Comparison of ENCODE assay signal across 27 cellular contexts in the genomic region with DNA sequence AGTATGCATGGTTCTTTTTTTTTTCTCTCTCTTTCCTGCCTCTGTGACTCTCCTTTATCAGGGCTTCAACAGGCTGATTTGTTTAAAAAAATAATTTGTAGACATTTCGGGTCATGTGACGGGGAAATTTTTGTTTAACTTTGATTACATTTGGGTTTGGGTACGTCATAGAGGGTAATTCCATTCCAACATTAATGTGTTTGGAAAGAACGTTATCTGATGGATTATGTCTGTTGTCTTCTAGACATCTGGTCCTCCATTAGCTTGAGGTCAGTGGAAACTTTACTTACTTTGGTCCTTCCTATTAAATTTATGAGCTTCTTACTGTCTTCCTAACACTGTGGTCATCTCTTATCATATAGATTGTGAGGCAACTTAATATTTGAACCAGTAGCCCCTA.
"Had no signal": no experiment of that assay in that cellular context is flagged by ENCODE, and none has a peak within 500 bp of the region (broad histone marks: within the 10 kb centered on the region; RNA-seq: fewer than 3 reads in every experiment).

No MANE protein-coding gene starts in this region.

- H3K9me3 ChIP-seq: lower lobe of right lung, prostate gland, right atrium auricular region, transverse colon, uterus had no signal

- H3K27ac Mint-ChIP-seq: activated CD4-positive, alpha-beta T cell treated with anti-CD3 and anti-CD28 coated beads, Interleukin-2, amount 10 ng/mL, durations not matched to agents 24 days and 14 days; activated naive CD8-positive, alpha-beta T cell treated with anti-CD3 and anti-CD28 coated beads, Interleukin-2, amount 10 ng/mL, durations not matched to agents 7 days and 5 days; stimulated activated naive CD8-positive, alpha-beta T cell treated with anti-CD3 and anti-CD28 coated beads, Interleukin-15, Interleukin-2, amounts not matched to agents 100 ng/mL and 50 ng/mL, for 24 hours; T-cell had no signal

- H3K27me3 Mint-ChIP-seq: activated CD4-positive, alpha-beta T cell treated with anti-CD3 and anti-CD28 coated beads, Interleukin-2, amount 10 ng/mL, durations not matched to agents 24 days and 14 days; activated naive CD8-positive, alpha-beta T cell treated with anti-CD3 and anti-CD28 coated beads, Interleukin-2, amount 10 ng/mL, durations not matched to agents 7 days and 5 days; brain; stimulated activated naive CD8-positive, alpha-beta T cell treated with anti-CD3 and anti-CD28 coated beads, Interleukin-15, Interleukin-2, amounts not matched to agents 100 ng/mL and 50 ng/mL, for 24 hours; T-cell had no signal

- H3K4me1 ChIP-seq: prostate gland, right atrium auricular region, uterus had no signal

- H3K36me3 ChIP-seq: prostate gland, right atrium auricular region, transverse colon, uterus had no signal

- H3K27ac ChIP-seq: dorsolateral prefrontal cortex, epithelial cell of prostate, foreskin keratinocyte, lower lobe of right lung, prostate gland, right atrium auricular region, uterus had no signal

- H3K4me3 Mint-ChIP-seq: activated CD4-positive, alpha-beta T cell treated with anti-CD3 and anti-CD28 coated beads, Interleukin-2, amount 10 ng/mL, durations not matched to agents 24 days and 14 days; activated naive CD8-positive, alpha-beta T cell treated with anti-CD3 and anti-CD28 coated beads, Interleukin-2, amount 10 ng/mL, durations not matched to agents 7 days and 5 days; brain; neural crest cell; stimulated activated naive CD8-positive, alpha-beta T cell treated with anti-CD3 and anti-CD28 coated beads, Interleukin-15, Interleukin-2, amounts not matched to agents 100 ng/mL and 50 ng/mL, for 24 hours; T-cell had no signal

- ATAC-seq: foreskin keratinocyte, lower lobe of right lung, T-cell had no signal

- H3K9me3 Mint-ChIP-seq: activated CD4-positive, alpha-beta T cell treated with anti-CD3 and anti-CD28 coated beads, Interleukin-2, amount 10 ng/mL, durations not matched to agents 24 days and 14 days; activated naive CD8-positive, alpha-beta T cell treated with anti-CD3 and anti-CD28 coated beads, Interleukin-2, amount 10 ng/mL, durations not matched to agents 7 days and 5 days; T-cell had no signal

- H3K4me1 Mint-ChIP-seq: neural crest cell had no signal

- FAIRE-seq: colon, keratinocyte had no signal

- DNase-seq: activated CD4-positive, alpha-beta T cell treated with anti-CD3 and anti-CD28 coated beads, Interleukin-2, amount 10 ng/mL, durations not matched to agents 24 days and 14 days; activated CD4-positive, CD25-positive, alpha-beta regulatory T cell; activated CD8-positive, alpha-beta memory T cell treated with anti-CD3 and anti-CD28 coated beads, Interleukin-2, amount 50 U/mL, for 4 hours; activated effector memory CD4-positive, alpha-beta T cell treated with anti-CD3 and anti-CD28 coated beads, Interleukin-2, amount 50 U/mL, for 16 hours; activated naive CD8-positive, alpha-beta T cell treated with anti-CD3 and anti-CD28 coated beads, Interleukin-2, amount 10 ng/mL, durations not matched to agents 7 days and 5 days; activated T-cell treated with anti-CD3 and anti-CD28 coated beads, Interleukin-2, amount 50 U/mL, for 48 hours; anterior cingulate cortex; caudate nucleus; dorsolateral prefrontal cortex; foreskin keratinocyte; glutamatergic neuron; hypothalamus; lower lobe of right lung; midbrain; stimulated activated CD4-positive, alpha-beta T cell treated with anti-CD3 and anti-CD28 coated beads, Interleukin-2, amount 100 ng/mL, for 24 hours; T-cell; T-helper 9 cell; transverse colon; uterus had no signal

- H3K4me3 ChIP-seq: dorsolateral prefrontal cortex, lower lobe of right lung, prostate gland, right atrium auricular region, transverse colon, uterus had no signal

- H3K27me3 ChIP-seq: dorsolateral prefrontal cortex, foreskin keratinocyte, right atrium auricular region, transverse colon, uterus had no signal
